8 cellular contexts compared by ENCODE assay signal in the genomic region with DNA sequence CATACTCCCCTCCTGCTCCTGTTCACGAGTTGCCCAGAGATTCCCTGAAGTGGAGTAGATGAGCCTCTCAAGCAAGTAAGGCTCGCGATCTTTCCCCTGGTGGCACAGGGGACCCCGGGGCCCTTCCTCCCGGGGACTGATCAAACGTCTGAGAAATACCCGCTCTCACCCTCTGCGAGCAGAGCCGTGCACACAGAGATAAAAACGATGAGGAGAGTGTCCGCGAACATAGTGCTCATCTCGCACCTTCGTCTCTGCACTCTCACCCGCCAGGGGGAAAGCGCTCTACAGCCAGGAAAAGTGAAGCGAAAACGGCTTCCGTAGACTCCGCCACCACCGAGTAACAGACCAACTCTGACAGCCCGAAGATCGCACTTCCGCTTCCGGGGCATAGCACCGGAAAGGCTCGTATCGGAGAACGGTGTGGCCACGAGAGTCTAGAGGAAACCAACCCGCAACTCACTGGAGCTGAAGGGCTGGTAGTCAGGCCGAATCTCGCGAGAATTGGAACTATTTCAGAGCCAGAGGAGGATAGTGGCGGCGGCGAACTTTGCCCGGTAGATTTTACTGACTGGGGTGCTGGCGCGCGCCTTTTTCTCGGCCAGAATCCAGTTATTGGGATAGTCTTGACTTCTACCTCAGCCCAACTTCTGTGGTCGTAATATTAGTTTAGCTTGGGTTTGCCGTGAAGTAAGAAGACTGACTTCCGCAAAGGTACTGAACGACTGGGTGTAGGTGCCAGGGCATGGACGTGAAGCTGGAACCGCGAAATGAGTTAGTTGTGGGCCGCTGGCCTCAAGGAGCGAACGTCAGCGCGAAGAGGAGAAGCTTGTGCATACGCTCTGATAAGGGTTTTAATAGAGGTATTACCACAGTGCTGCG. TPM values are rescaled to one million over a fixed set of nuclear protein-coding genes. Genes with fewer than 3 reads are reported as not detected.
A peak's percentile ranks its signal among the peaks of the same experiment; 100 is the strongest.
DNase-seq lines count a peak whose midpoint lies in the region; ATAC-seq and TF ChIP-seq lines count a peak whose summit lies in the region.

A gene with protein sequence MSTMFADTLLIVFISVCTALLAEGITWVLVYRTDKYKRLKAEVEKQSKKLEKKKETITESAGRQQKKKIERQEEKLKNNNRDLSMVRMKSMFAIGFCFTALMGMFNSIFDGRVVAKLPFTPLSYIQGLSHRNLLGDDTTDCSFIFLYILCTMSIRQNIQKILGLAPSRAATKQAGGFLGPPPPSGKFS (minus strand): TSS at position 356 of the 882 bp plus-strand sequence. CDS start 117 bp downstream, at position 239.

- H3K4me3 ChIP-seq in PC-3 (ENCODE audit: low read length) (peak within 1 kb of the TSS; percentile 91), mucosa of descending colon (peak within 1 kb of the TSS; percentile 35)

- DNase-seq in DMS153 treated with DMSO at 0.1 percent for 48 hours (lab: John Stamatoyannopoulos, UW; ENCODE audit: unreplicated experiment) (peak; percentile 99), PC-3 (peak; percentile 99), activated T-cell treated with anti-CD3 and anti-CD28 coated beads for 48 hours (ENCODE audit: low read depth) (peak; percentile 87), epithelial cell of prostate (ENCODE audit: low read depth, low spot score) (peak; percentile 94), mucosa of descending colon (peak; percentile 93 to 97 (median 96))
- DNase-seq in stimulated activated CD8-positive, alpha-beta memory T cell treated with anti-CD3 and anti-CD28 coated beads, Interleukin-4, amount 100 ng/mL, for 24 hours (ENCODE audit: low read depth), result peak; percentile 87

- H3K9ac ChIP-seq in PC-3 (ENCODE audit: low read length), result peak within 1 kb of the TSS; percentile 94

- H3K9me3 Mint-ChIP-seq in IgD-negative memory B cell, result no peaks in the 10 kb centered on the region

- peaks cover 26% of the 10 kb centered on the region; the same call in 1 of the 2 replicates for H3K36me3 ChIP-seq in PC-3 (ENCODE audit: low read depth, low read length)
- H3K36me3 ChIP-seq in mucosa of descending colon (ENCODE audit: low read depth), result no peaks in the 10 kb centered on the region

- POLR2A ChIA-PET in PC-3 (lab: Charles Lee; ENCODE audit: unreplicated experiment), result interaction anchor here (0.6 to 1.0 kb wide), 7 partner anchors 59 to 393 kb away, joined by 3 read pairs; a partner anchor contains a TSS

- BruUV-seq in PC-3 (replicated peaks; lab: Mats Ljungman, UMichigan), result TSS peak; percentile 89

- no peaks in the 10 kb centered on the region for H3K27me3 ChIP-seq in PC-3 (ENCODE audit: low read length)

- H3K4me2 ChIP-seq in PC-3 (ENCODE audit: low read length), result peak within 1 kb of the TSS; percentile 91

- no peaks in the 10 kb centered on the region for H3F3A ChIP-seq in PC-3 (ENCODE audit: low read length, unreplicated experiment)

- no peaks in the 10 kb centered on the region for H3K27me3 Mint-ChIP-seq in IgD-negative memory B cell

- peak within 1 kb of the TSS; percentile 89 to 99 (median 99) for H3K27ac Mint-ChIP-seq in IgD-negative memory B cell

- no peaks in the 10 kb centered on the region for H3K9me3 ChIP-seq in PC-3 (ENCODE audit: low read length)
- H3K9me3 ChIP-seq in mucosa of descending colon, result no peaks in the 10 kb centered on the region

- CTCF ChIA-PET in PC-3 (lab: Charles Lee), result interaction anchor here (0.6 to 1.2 kb wide), 2 partner anchors 77 to 156 kb away, joined by 3 read pairs; no protein-coding TSS in a partner anchor

- H3K4me3 Mint-ChIP-seq in IgD-negative memory B cell, result peak within 1 kb of the TSS; percentile 96 to 100 (median 98)

- H3K36me3 Mint-ChIP-seq in IgD-negative memory B cell, result peaks cover 6% of the 10 kb centered on the region

- peaks cover 29 to 53% (median 35%) of the 10 kb centered on the region in 3 donors for H3K4me1 Mint-ChIP-seq in IgD-negative memory B cell

- H3K4me1 ChIP-seq in PC-3 (ENCODE audit: insufficient read depth, low read length) (peaks cover 39% of the 10 kb centered on the region), mucosa of descending colon (ENCODE audit: low read depth) (peaks cover 23% of the 10 kb centered on the region)

- H2AFZ ChIP-seq in PC-3 (ENCODE audit: low read length), result peak within 1 kb of the TSS; percentile 84

- H3K79me2 ChIP-seq in PC-3 (ENCODE audit: low read length), result peaks cover 69% of the 10 kb centered on the region

- no peaks in the 10 kb centered on the region for H4K20me1 ChIP-seq in PC-3 (ENCODE audit: low read length)

- intact Hi-C loops in PC-3 (cut with micrococcal nuclease), result loop anchor here (1.0 kb wide), 3 partner anchors 59 to 146 kb away; a partner anchor contains a TSS
- intact Hi-C loops in mucosa of descending colon (cut with DNase I, micrococcal nuclease), result loop anchor here in 1 of 2 donors (5.0 kb wide), 1 partner anchor 144 kb away; no protein-coding TSS in a partner anchor

- H3K27ac ChIP-seq in PC-3 (ENCODE audit: low read length), result peak within 1 kb of the TSS; percentile 77
- H3K27ac ChIP-seq in epithelial cell of prostate, result peak within 1 kb of the TSS; percentile 94

- no peaks in the 10 kb centered on the region for H3K9me2 ChIP-seq in PC-3 (replicated peaks; ENCODE audit: low read length)

- TF ChIP-seq CTCF in PC-3 (conservative IDR thresholded peaks at IDR 0.05; ENCODE audit: low read depth, low read length), result no peak
- TF ChIP-seq CTCF in mucosa of descending colon (IDR thresholded peaks at IDR 0.05), result no peak

- ATAC-seq in GM21529 (IDR thresholded peaks at IDR 0.05; ENCODE audit: unreplicated experiment) (peak; percentile 99), PC-3 (peak; percentile 97), mucosa of descending colon (peak; percentile 100)

RNA-seq across cellular contexts. Expression of the gene that starts here (rescaled TPM):
- 104 TPM for polyA plus RNA-seq in IgD-negative memory B cell
- total RNA-seq in PC-3 (2014; rRNA removed), result 63.7 and 80.6 TPM in 2 replicates
- 100 to 1,000 TPM; 103 to 209 (median 144) TPM for total RNA-seq in mucosa of descending colon

Comparison
In these comparisons a context has a peak if more than half of its experiments do, and no peak if none do; other contexts are left out.
1. Peak in every context shown above with its lines: DNase-seq, ATAC-seq, H3K4me3 ChIP-seq and H3K27ac ChIP-seq.